ENCODE assay signal across 20 cellular contexts in genomic region chrX:47828984-47829383, GRCh38.
"Had no signal": no experiment of that assay in that cellular context is flagged by ENCODE, and none has a peak within 500 bp of the region (broad histone marks: within the 10 kb centered on the region; RNA-seq: fewer than 3 reads in every experiment).

No MANE protein-coding gene starts in this region.

- H3K9ac ChIP-seq: SK-N-SH had no signal

- FAIRE-seq: HepG2 had no signal

- H3K4me2 ChIP-seq: SK-N-SH had no signal

- H3K27ac ChIP-seq: RWPE1 had no signal

- DNase-seq: IMR-90, NCI-H1048, NCI-H1105, NCI-H1417, NCI-H1436 treated with DMSO at 0.1 percent for 48 hours, NCI-H1694, NCI-H187 treated with DMSO at 0.1 percent for 48 hours, NCI-H2029 treated with DMSO at 0.1 percent for 48 hours, NCI-H2227 treated with DMSO at 0.1 percent for 48 hours, NCI-H524 treated with DMSO at 0.1 percent for 48 hours, NCI-H69, NCI-H774, PC-3, SHP77, SK-N-SH, SW 1271, T-cell had no signal

- ATAC-seq: HepG2, Panc1, PC-3, T-cell had no signal

- H3K9me3 ChIP-seq: SK-N-SH had no signal
